8 cellular contexts compared by ENCODE assay signal in the genomic region with DNA sequence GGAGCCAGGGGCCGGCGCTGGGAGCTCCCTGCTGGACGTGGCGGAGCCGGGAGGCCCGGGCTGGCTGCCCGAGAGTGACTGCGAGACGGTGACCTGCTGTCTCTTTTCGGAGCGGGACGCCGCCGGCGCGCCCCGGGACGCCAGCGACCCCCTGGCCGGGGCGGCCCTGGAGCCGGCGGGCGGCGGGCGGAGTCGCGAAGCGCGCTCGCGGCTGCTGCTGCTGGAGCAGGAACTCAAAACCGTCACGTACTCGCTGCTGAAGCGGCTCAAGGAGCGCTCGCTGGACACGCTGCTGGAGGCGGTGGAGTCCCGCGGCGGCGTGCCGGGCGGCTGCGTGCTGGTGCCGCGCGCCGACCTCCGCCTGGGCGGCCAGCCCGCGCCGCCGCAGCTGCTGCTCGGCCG. TPM values are rescaled to one million over a fixed set of nuclear protein-coding genes. Genes with fewer than 3 reads are reported as not detected.
DNase-seq lines count a peak whose midpoint lies in the region; ATAC-seq and TF ChIP-seq lines count a peak whose summit lies in the region.

No MANE protein-coding gene starts in this region.

- H3K9me2 ChIP-seq in GM23248 (ENCODE audit: insufficient read depth) (no peaks in the 10 kb centered on the region), hepatocyte (replicated peaks; ENCODE audit: insufficient read depth) (no peaks in the 10 kb centered on the region)

- H3K27ac Mint-ChIP-seq in activated CD8-positive, alpha-beta T cell treated with anti-CD3 and anti-CD28 coated beads for 36 hours = no peak overlapping the region
- H3K27ac Mint-ChIP-seq in stimulated activated naive CD8-positive, alpha-beta T cell treated with anti-CD3 and anti-CD28 coated beads, Interleukin-15, amount 100 ng/mL, for 72 hours = no peak overlapping the region

- peak overlapping the region; percentile 82 for H3K27ac ChIP-seq in A673 (ENCODE audit: low read depth, low read length, poor library complexity, severe bottlenecking)
- peak overlapping the region; percentile 91 for H3K27ac ChIP-seq in GM23248
- H3K27ac ChIP-seq in hepatocyte = peak overlapping the region; percentile 88

- H3K4me3 Mint-ChIP-seq in activated CD8-positive, alpha-beta T cell treated with anti-CD3 and anti-CD28 coated beads for 36 hours = no peak overlapping the region
- peak overlapping the region in 1 of 2 donors; percentile 65 for H3K4me3 Mint-ChIP-seq in stimulated activated naive CD8-positive, alpha-beta T cell treated with anti-CD3 and anti-CD28 coated beads, Interleukin-15, amount 100 ng/mL, for 72 hours

- 0 out of 2 replicates have a peak, but pooled peaks cover 14% of the 10 kb centered on the region for H3F3A ChIP-seq in GM23248 (ENCODE audit: insufficient read depth)

- H3K36me3 Mint-ChIP-seq in activated CD8-positive, alpha-beta T cell treated with anti-CD3 and anti-CD28 coated beads for 36 hours (ENCODE audit: low read depth) = no peaks in the 10 kb centered on the region

- H3K4me1 ChIP-seq in A673 (ENCODE audit: insufficient read depth, low read length, poor library complexity, severe bottlenecking) (peaks cover 46% of the 10 kb centered on the region), GM23248 (ENCODE audit: insufficient read depth) (peaks cover 41% of the 10 kb centered on the region), hepatocyte (ENCODE audit: insufficient read depth) (peaks cover 40% of the 10 kb centered on the region)

- H3K9me3 ChIP-seq in A673 (ENCODE audit: low read depth, low read length, poor library complexity, severe bottlenecking) (no peaks in the 10 kb centered on the region), GM23248 (ENCODE audit: low read depth) (no peaks in the 10 kb centered on the region), hepatocyte (ENCODE audit: low read depth) (no peaks in the 10 kb centered on the region)

- H3K9ac ChIP-seq in GM23248 = peak overlapping the region; percentile 89

- H3K27me3 Mint-ChIP-seq in activated CD8-positive, alpha-beta T cell treated with anti-CD3 and anti-CD28 coated beads for 36 hours = peaks cover 21% of the 10 kb centered on the region
- H3K27me3 Mint-ChIP-seq in stimulated activated naive CD8-positive, alpha-beta T cell treated with anti-CD3 and anti-CD28 coated beads, Interleukin-15, amount 100 ng/mL, for 72 hours = peaks cover 40% of the 10 kb centered on the region

- peaks cover 11% of the 10 kb centered on the region for H3K4me1 Mint-ChIP-seq in activated CD8-positive, alpha-beta T cell treated with anti-CD3 and anti-CD28 coated beads for 36 hours (ENCODE audit: low read depth)
- peaks cover 25% of the 10 kb centered on the region for H3K4me1 Mint-ChIP-seq in stimulated activated naive CD8-positive, alpha-beta T cell treated with anti-CD3 and anti-CD28 coated beads, Interleukin-15, amount 100 ng/mL, for 72 hours

- H3K27me3 ChIP-seq in A673 (replicated peaks; ENCODE audit: insufficient read depth, low read depth, low read length, poor library complexity) = no peaks in the 10 kb centered on the region
- no peaks in the 10 kb centered on the region for H3K27me3 ChIP-seq in GM23248 (replicated peaks; ENCODE audit: insufficient read depth)
- H3K27me3 ChIP-seq in hepatocyte = no peaks in the 10 kb centered on the region

- CTCF ChIA-PET in A673 (lab: Charles Lee) = no interaction called here
- CTCF ChIA-PET in activated CD8-positive, alpha-beta T cell treated with anti-CD3 and anti-CD28 coated beads for 36 hours (lab: Charles Lee) = interaction anchor here (1.4 to 3.8 kb wide), 4 partner anchors 12 to 148 kb away, joined by 3 to 15 read pairs (median 6); no protein-coding TSS in a partner anchor

- H3K36me3 ChIP-seq in A673 (ENCODE audit: insufficient read depth, low read length, poor library complexity, severe bottlenecking) (peaks cover 6% of the 10 kb centered on the region), GM23248 (ENCODE audit: low read depth) (no peaks in the 10 kb centered on the region), hepatocyte (replicated peaks; ENCODE audit: insufficient read depth, low read depth) (no peaks in the 10 kb centered on the region)

- H3K79me2 ChIP-seq in GM23248 (ENCODE audit: insufficient read depth) (peaks cover 63% of the 10 kb centered on the region), hepatocyte (peaks cover 60% of the 10 kb centered on the region)

- no TSS peak for BruUV-seq in A673 (replicated peaks; lab: Mats Ljungman, UMichigan)

- H4K20me1 ChIP-seq in GM23248 (ENCODE audit: insufficient read depth) (no peaks in the 10 kb centered on the region), hepatocyte (ENCODE audit: insufficient read depth, poor library complexity, severe bottlenecking) (peaks cover 50% of the 10 kb centered on the region)

- TF ChIP-seq CTCF in A673 (conservative IDR thresholded peaks at IDR 0.05; ENCODE audit: low read depth, low read length) = no peak
- TF ChIP-seq CTCF in activated CD8-positive, alpha-beta T cell treated with anti-CD3 and anti-CD28 coated beads for 36 hours (IDR thresholded peaks at IDR 0.05) = no peak
- TF ChIP-seq CTCF in hepatocyte (IDR thresholded peaks at IDR 0.05; ENCODE audit: poor library complexity) = no peak

- DNase-seq in A673 (ENCODE audit: low spot score) (no peak), GM23248 (peak; percentile 72), hepatocyte (ENCODE audit: low spot score) (peak; percentile 42), HT-29 (ENCODE audit: low spot score) (no peak), HUDEP-2 (lab: John Stamatoyannopoulos, UW; ENCODE audit: unreplicated experiment in 76 of 76) (no peak)
- peak; percentile 31 for DNase-seq in activated CD8-positive, alpha-beta T cell treated with anti-CD3 and anti-CD28 coated beads for 36 hours
- DNase-seq in stimulated activated naive CD8-positive, alpha-beta T cell treated with anti-CD3 and anti-CD28 coated beads, Interleukin-15, amount 100 ng/mL, for 72 hours = peak; percentile 16 to 25

- H3K4me2 ChIP-seq in GM23248 (ENCODE audit: unreplicated experiment) (peak overlapping the region; percentile 80), hepatocyte (peak overlapping the region; percentile 85)

- 1 to 2% methylated on average over 35 to 50 of the region's 59 CpGs for WGBS in GM23248 (ENCODE audit: low coverage in 1 of 2, low lambda C conversion rate in 2 of 2, missing lambda C conversion rate in 2 of 2), 2 experiments
- WGBS in hepatocyte (ENCODE audit: low lambda C conversion rate, missing lambda C conversion rate) = 2% methylated on average over 57 of the region's 59 CpGs

- ATAC-seq in activated CD8-positive, alpha-beta T cell treated with anti-CD3 and anti-CD28 coated beads for 36 hours = no peak
- no peak for ATAC-seq in stimulated activated naive CD8-positive, alpha-beta T cell treated with anti-CD3 and anti-CD28 coated beads, Interleukin-15, amount 100 ng/mL, for 72 hours
- no peak for ATAC-seq in HG02610 (IDR thresholded peaks at IDR 0.05; ENCODE audit: unreplicated experiment)

- intact Hi-C loops in A673 (cut with micrococcal nuclease; ENCODE audit: unreplicated experiment) = loop anchor here (2.0 to 5.0 kb wide), 4 partner anchors 63 to 147 kb away; no protein-coding TSS in a partner anchor
- intact Hi-C loops in activated CD8-positive, alpha-beta T cell treated with anti-CD3 and anti-CD28 coated beads for 36 hours (cut with micrococcal nuclease) = no loop called here

- peak overlapping the region; percentile 63 for H3K4me3 ChIP-seq in A673 (ENCODE audit: low read depth, low read length, poor library complexity, severe bottlenecking)
- H3K4me3 ChIP-seq in GM23248 = peak overlapping the region; percentile 81
- H3K4me3 ChIP-seq in hepatocyte = peak overlapping the region; percentile 91

- H2AFZ ChIP-seq in GM23248 (no peak overlapping the region), hepatocyte (no peak overlapping the region)

- H3K9me3 Mint-ChIP-seq in activated CD8-positive, alpha-beta T cell treated with anti-CD3 and anti-CD28 coated beads for 36 hours = no peaks in the 10 kb centered on the region
- H3K9me3 Mint-ChIP-seq in stimulated activated naive CD8-positive, alpha-beta T cell treated with anti-CD3 and anti-CD28 coated beads, Interleukin-15, amount 100 ng/mL, for 72 hours = no peaks in the 10 kb centered on the region

- POLR2A ChIA-PET in A673 (lab: Charles Lee; ENCODE audit: low non-redundant PET) = no interaction called here
- POLR2A ChIA-PET in activated CD8-positive, alpha-beta T cell treated with anti-CD3 and anti-CD28 coated beads for 36 hours (lab: Charles Lee) = interaction anchor here (1.0 to 1.1 kb wide), 2 partner anchors 18 to 19 kb away, joined by 3 to 4 read pairs; no protein-coding TSS in a partner anchor

- in situ Hi-C loops in GM23248 (cut with MboI) = no loop called here

RNA-seq across cellular contexts. Expression of a gene that starts 1.5 kb away (rescaled TPM):
- total RNA-seq in A673 (2021) = 50.1 and 63.9 TPM in 2 replicates
- 24.0 and 32.9 TPM in 2 replicates for total RNA-seq in GM23248 (2014; rRNA removed; shearing (Covaris generic))
- 3.5 and 3.6 TPM in 2 replicates for polyA plus RNA-seq in GM23248 (2016; fragmentation: Nextera tagmentation; extraction: Ambion mirVana)
- under 1 TPM; 0.25 to 0.41 TPM for total RNA-seq in activated CD8-positive, alpha-beta T cell treated with anti-CD3 and anti-CD28 coated beads for 36 hours
- total RNA-seq in hepatocyte = 26.4 and 35.4 TPM in 2 replicates
- 24.2 and 26.6 TPM in 2 replicates for polyA plus RNA-seq in hepatocyte
- total RNA-seq in HT-29 (2014; rRNA removed; shearing (Covaris generic)) = 101 and 123 TPM in 2 replicates

Comparison
In these comparisons a context has a peak if more than half of its experiments do, and no peak if none do; other contexts are left out.
1. DNase-seq: peak in GM23248 (single experiment), activated CD8-positive, alpha-beta T cell treated with anti-CD3 and anti-CD28 coated beads for 36 hours (single experiment), hepatocyte (single experiment) and stimulated activated naive CD8-positive, alpha-beta T cell treated with anti-CD3 and anti-CD28 coated beads, Interleukin-15, amount 100 ng/mL, for 72 hours (2 of 2); none in A673 (single experiment), HT-29 (single experiment) and HUDEP-2 (0 of 76).
2. RNA of a gene that starts 1.5 kb away (total RNA-seq): 101 to 123 TPM in HT-29, 50.1 to 63.9 TPM in A673, 26.4 to 35.4 TPM in hepatocyte and 24.0 to 32.9 TPM in GM23248; 0.25 to 0.41 TPM in activated CD8-positive, alpha-beta T cell treated with anti-CD3 and anti-CD28 coated beads for 36 hours; every median in the first group is over 10 times any median in the second.
3. Peak in every context shown above with its lines, with median percentiles within 50 percentile points of each other: H3K27ac ChIP-seq and H3K4me3 ChIP-seq.